Comparison of ENCODE assay signal across 19 cellular contexts in the genomic region with DNA sequence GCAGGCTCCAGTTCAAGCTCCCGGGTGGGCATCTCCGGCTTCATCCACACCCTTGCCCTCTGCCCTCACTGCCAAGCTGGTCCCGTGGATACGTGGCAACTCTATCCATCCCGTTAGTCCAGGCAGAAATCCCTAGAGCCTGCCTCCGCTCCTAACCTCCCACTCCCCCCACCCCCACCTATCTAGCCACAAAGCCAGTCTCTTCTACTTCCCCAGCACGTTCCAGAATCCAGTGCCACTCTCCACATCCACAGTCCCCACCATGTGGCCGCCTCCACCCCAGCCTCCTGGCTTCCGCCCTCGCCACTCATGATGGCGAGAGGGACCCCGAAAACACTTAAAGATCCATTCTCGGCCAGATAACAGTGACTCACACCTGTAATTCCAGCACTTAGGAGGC. TPM values are rescaled to one million over a fixed set of nuclear protein-coding genes. Genes with fewer than 3 reads are reported as not detected.
DNase-seq lines count a peak whose midpoint lies in the region; ATAC-seq and TF ChIP-seq lines count a peak whose summit lies in the region.
"Had no signal": no experiment of that assay in that cellular context is flagged by ENCODE, and none has a peak within 500 bp of the region (broad histone marks: within the 10 kb centered on the region; RNA-seq: fewer than 3 reads in every experiment).

No MANE protein-coding gene starts in this region.

- H3K36me3 Mint-ChIP-seq in activated naive CD8-positive, alpha-beta T cell treated with anti-CD3 and anti-CD28 coated beads for 36 hours, result peaks cover 5% of the 10 kb centered on the region
- peaks cover 4% of the 10 kb centered on the region for H3K36me3 Mint-ChIP-seq in activated naive CD8-positive, alpha-beta T cell treated with anti-CD3 and anti-CD28 coated beads, Interleukin-2, amount 50 U/mL, for 24 hours (ENCODE audit: low read depth)
- H3K36me3 Mint-ChIP-seq in brain (peaks cover 18% of the 10 kb centered on the region), neural crest cell (ENCODE audit: low read depth) (no peaks in the 10 kb centered on the region)

- no peak for DNase-seq in activated naive CD8-positive, alpha-beta T cell treated with anti-CD3 and anti-CD28 coated beads for 36 hours
- no peak for DNase-seq in activated naive CD8-positive, alpha-beta T cell treated with anti-CD3 and anti-CD28 coated beads, Interleukin-2, amount 50 U/mL, for 24 hours
- DNase-seq in neural crest cell (ENCODE audit: low read depth, low spot score), result no peak
- DNase-seq in NOMO-1 (lab: John Stamatoyannopoulos, UW; ENCODE audit: unreplicated experiment in 2 of 2), result no peak
- DNase-seq in middle frontal gyrus (ENCODE audit: extremely low spot score, low spot score), result no peak
- DNase-seq: ACHN; Calu3; CD4-positive, CD25-positive, alpha-beta regulatory T cell; IMR-90; Kasumi-1; MM.1S; NCI-H1092 treated with DMSO at 0.1 percent for 48 hours; NCI-H226; NCI-H524 treated with DMSO at 0.1 percent for 48 hours had no signal

- H3K4me3 Mint-ChIP-seq in activated naive CD8-positive, alpha-beta T cell treated with anti-CD3 and anti-CD28 coated beads for 36 hours, result no peak overlapping the region
- no peak overlapping the region for H3K4me3 Mint-ChIP-seq in activated naive CD8-positive, alpha-beta T cell treated with anti-CD3 and anti-CD28 coated beads, Interleukin-2, amount 50 U/mL, for 24 hours
- H3K4me3 Mint-ChIP-seq in brain (peak overlapping the region in 1 of 5 experiments; percentile 19), neural crest cell (peak overlapping the region; percentile 67)

- no peak for ATAC-seq in activated naive CD8-positive, alpha-beta T cell treated with anti-CD3 and anti-CD28 coated beads, Interleukin-2, amount 50 U/mL, for 24 hours
- no peak for ATAC-seq in GM18519 (IDR thresholded peaks at IDR 0.05; ENCODE audit: low FRiP score, unreplicated experiment)
- no peak for ATAC-seq in HG03097 (IDR thresholded peaks at IDR 0.05; ENCODE audit: low FRiP score, unreplicated experiment)
- ATAC-seq: Panc1, Right ventricle myocardium inferior had no signal

- peak overlapping the region; percentile 54 for H3K27ac Mint-ChIP-seq in activated naive CD8-positive, alpha-beta T cell treated with anti-CD3 and anti-CD28 coated beads for 36 hours
- no peak overlapping the region for H3K27ac Mint-ChIP-seq in activated naive CD8-positive, alpha-beta T cell treated with anti-CD3 and anti-CD28 coated beads, Interleukin-2, amount 50 U/mL, for 24 hours
- H3K27ac Mint-ChIP-seq in brain (peak overlapping the region in 3 of 5 experiments; percentile 38 to 76 (median 60)), neural crest cell (ENCODE audit: unreplicated experiment) (no peak overlapping the region)
- H3K27ac Mint-ChIP-seq: CD4-positive, CD25-positive, alpha-beta regulatory T cell had no signal

- no peaks in the 10 kb centered on the region for H3K27me3 Mint-ChIP-seq in activated naive CD8-positive, alpha-beta T cell treated with anti-CD3 and anti-CD28 coated beads for 36 hours
- peaks cover 2% of the 10 kb centered on the region for H3K27me3 Mint-ChIP-seq in activated naive CD8-positive, alpha-beta T cell treated with anti-CD3 and anti-CD28 coated beads, Interleukin-2, amount 50 U/mL, for 24 hours
- H3K27me3 Mint-ChIP-seq in brain, result peaks cover 12% of the 10 kb centered on the region
- H3K27me3 Mint-ChIP-seq in neural crest cell (ENCODE audit: low read depth), result peaks cover 5% of the 10 kb centered on the region
- H3K27me3 Mint-ChIP-seq: CD4-positive, CD25-positive, alpha-beta regulatory T cell had no signal

- H3K9me3 Mint-ChIP-seq in activated naive CD8-positive, alpha-beta T cell treated with anti-CD3 and anti-CD28 coated beads for 36 hours, result no peaks in the 10 kb centered on the region
- H3K9me3 Mint-ChIP-seq in activated naive CD8-positive, alpha-beta T cell treated with anti-CD3 and anti-CD28 coated beads, Interleukin-2, amount 50 U/mL, for 24 hours, result no peaks in the 10 kb centered on the region
- H3K9me3 Mint-ChIP-seq in brain, result no peaks in the 10 kb centered on the region
- no peaks in the 10 kb centered on the region for H3K9me3 Mint-ChIP-seq in neural crest cell
- H3K9me3 Mint-ChIP-seq: CD4-positive, CD25-positive, alpha-beta regulatory T cell had no signal

- TF ChIP-seq CTCF in brain (conservative IDR thresholded peaks at IDR 0.05) (no peak), neural crest cell (conservative IDR thresholded peaks at IDR 0.05) (no peak)

- peaks cover 9% of the 10 kb centered on the region for H3K4me1 Mint-ChIP-seq in activated naive CD8-positive, alpha-beta T cell treated with anti-CD3 and anti-CD28 coated beads for 36 hours
- peaks cover 11% of the 10 kb centered on the region for H3K4me1 Mint-ChIP-seq in activated naive CD8-positive, alpha-beta T cell treated with anti-CD3 and anti-CD28 coated beads, Interleukin-2, amount 50 U/mL, for 24 hours
- H3K4me1 Mint-ChIP-seq in brain (peaks cover 14% of the 10 kb centered on the region), neural crest cell (peaks cover 16% of the 10 kb centered on the region)

RNA-seq across cellular contexts. Expression of gene YIPF2, which starts 3.8 kb away (rescaled TPM):
- total RNA-seq in activated naive CD8-positive, alpha-beta T cell treated with anti-CD3 and anti-CD28 coated beads for 36 hours, result 10 to 100 TPM; 22.3 to 24.0 TPM
- polyA plus RNA-seq in brain (ENCODE audit: insufficient read depth, low read depth, low replicate concordance), result 55.1 TPM
- 19.8 and 22.0 TPM in 2 replicates for total RNA-seq in neural crest cell

RNA-seq across cellular contexts. Expression of gene TIMM29, which starts 4.0 kb away (rescaled TPM):
- total RNA-seq in activated naive CD8-positive, alpha-beta T cell treated with anti-CD3 and anti-CD28 coated beads for 36 hours, result 10 to 100 TPM; 17.6 to 19.0 TPM
- 18.0 TPM for polyA plus RNA-seq in brain (ENCODE audit: insufficient read depth, low read depth, low replicate concordance)
- total RNA-seq in neural crest cell, result 28.0 and 30.1 TPM in 2 replicates

RNA-seq across cellular contexts. Expression of gene SMARCA4, which starts 36.2 kb away (rescaled TPM):
- total RNA-seq in activated naive CD8-positive, alpha-beta T cell treated with anti-CD3 and anti-CD28 coated beads for 36 hours, result 100 to 1,000 TPM; 108 to 109 TPM
- 131 TPM for polyA plus RNA-seq in brain (ENCODE audit: insufficient read depth, low read depth, low replicate concordance)
- 363 and 382 TPM in 2 replicates for total RNA-seq in neural crest cell

RNA-seq across cellular contexts. Expression of gene CARM1, which starts 53.2 kb away (rescaled TPM):
- total RNA-seq in activated naive CD8-positive, alpha-beta T cell treated with anti-CD3 and anti-CD28 coated beads for 36 hours, result 10 to 100 TPM; 85.0 to 86.8 TPM
- polyA plus RNA-seq in brain (ENCODE audit: insufficient read depth, low read depth, low replicate concordance), result 40.8 TPM
- 99.6 and 106 TPM in 2 replicates for total RNA-seq in neural crest cell

Comparison
In these comparisons a context has a peak if more than half of its experiments do, and no peak if none do; other contexts are left out.
1. H3K27ac Mint-ChIP-seq: peak in activated naive CD8-positive, alpha-beta T cell treated with anti-CD3 and anti-CD28 coated beads for 36 hours (single experiment) and brain (3 of 5); none in activated naive CD8-positive, alpha-beta T cell treated with anti-CD3 and anti-CD28 coated beads, Interleukin-2, amount 50 U/mL, for 24 hours (single experiment) and neural crest cell (single experiment).